In the genomic region with DNA sequence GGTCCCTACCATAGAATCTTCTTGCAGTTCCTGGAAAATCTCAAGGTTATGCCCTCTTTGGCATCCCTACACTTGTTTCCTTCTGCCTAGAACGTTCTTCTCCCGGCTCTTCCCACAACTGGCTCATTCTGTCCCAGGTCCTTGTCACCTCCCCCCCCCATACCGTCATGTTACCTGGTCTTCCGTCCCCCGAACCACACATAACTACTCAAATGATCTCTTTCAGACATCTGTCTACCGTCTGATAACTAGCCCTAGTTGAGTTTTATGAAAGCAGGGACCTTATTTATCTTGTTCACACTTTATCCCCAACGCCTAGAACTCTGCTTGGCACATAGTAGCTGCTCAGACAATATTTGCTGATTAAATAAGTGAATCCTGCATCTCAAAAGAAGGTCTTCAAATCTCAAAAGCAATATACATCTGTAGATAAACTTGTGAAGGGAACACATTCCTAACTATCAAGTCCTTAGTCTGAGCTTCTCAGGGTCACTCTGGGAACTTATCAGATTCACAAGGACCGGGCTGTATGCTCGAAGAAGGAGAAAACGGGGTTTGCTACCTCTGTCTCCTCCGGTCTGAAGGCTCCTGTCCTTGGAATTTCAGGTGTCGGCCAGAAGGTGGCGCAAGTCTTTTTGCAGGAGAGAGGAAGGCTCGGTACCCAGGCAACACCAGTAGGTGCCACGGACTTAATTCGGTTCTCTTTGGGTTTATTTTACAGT, we compare ENCODE assay signal across 8 cellular contexts. TPM values are rescaled to one million over a fixed set of nuclear protein-coding genes. Genes with fewer than 3 reads are reported as not detected.
DNase-seq lines count a peak whose midpoint lies in the region; ATAC-seq and TF ChIP-seq lines count a peak whose summit lies in the region.

No MANE protein-coding gene starts in this region.

- H3K4me3 ChIP-seq in adipocyte (ENCODE audit: low read length) (no peak overlapping the region), right atrium auricular region (no peak overlapping the region), gastrocnemius medialis (no peak overlapping the region)

- peak; percentile 61 to 70 for ATAC-seq in gastrocnemius medialis

- TF ChIP-seq POLR2A in gastrocnemius medialis (IDR thresholded peaks at IDR 0.05), result no peak

- TF ChIP-seq CTCF in right atrium auricular region (IDR thresholded peaks at IDR 0.05) (peak; percentile 68 to 90), gastrocnemius medialis (IDR thresholded peaks at IDR 0.05 in 4 of 5, conservative IDR thresholded peaks at IDR 0.05 in 1 of 5) (peak; percentile 55 to 68 (median 64))

- H3K9me3 ChIP-seq in adipocyte (ENCODE audit: control insufficient read depth, low read length), result no peaks in the 10 kb centered on the region
- no peaks in the 10 kb centered on the region for H3K9me3 ChIP-seq in right atrium auricular region
- H3K9me3 ChIP-seq in gastrocnemius medialis, result no peaks in the 10 kb centered on the region

- H3K36me3 ChIP-seq in adipocyte (ENCODE audit: control insufficient read depth, insufficient read depth, low read length, severe bottlenecking) (no peaks in the 10 kb centered on the region), right atrium auricular region (no peaks in the 10 kb centered on the region), gastrocnemius medialis (no peaks in the 10 kb centered on the region)

- H3K27ac ChIP-seq in right atrium auricular region (peak overlapping the region in 1 of 2 donors; percentile 45), gastrocnemius medialis (peak overlapping the region in 2 of 4 donors; percentile 2 to 13)

- peak overlapping the region; percentile 56 for H3K9ac ChIP-seq in adipocyte (ENCODE audit: low read length)

- in situ Hi-C loops in G401 (cut with HindIII; ENCODE audit: low sequenced_read_pairs) (no loop called here), gastrocnemius medialis (cut with MboI; ENCODE audit: low sequenced_read_pairs in 4 of 4) (loop anchor here in 1 of 4 donors (5.0 kb wide), 1 partner anchor 150 kb away; no protein-coding TSS in a partner anchor)

- intact Hi-C loops in gastrocnemius medialis (cut with DNase I; ENCODE audit: low total_unique reads), result loop anchor here (1.0 to 5.0 kb wide), 3 partner anchors 40 to 153 kb away; no protein-coding TSS in a partner anchor

- H3K4me1 ChIP-seq in adipocyte (ENCODE audit: control insufficient read depth, insufficient read depth, low read length) (peaks cover 11% of the 10 kb centered on the region), right atrium auricular region (peaks cover 0 to 20% of the 10 kb centered on the region in 2 donors), gastrocnemius medialis (peaks cover 5 to 6% of the 10 kb centered on the region in 2 donors)

- H3K27me3 ChIP-seq in adipocyte (replicated peaks; ENCODE audit: control insufficient read depth, insufficient read depth, low read length) (peaks cover 13% of the 10 kb centered on the region), right atrium auricular region (no peaks in the 10 kb centered on the region), gastrocnemius medialis (no peaks in the 10 kb centered on the region)

- DNase-seq in G401 (ENCODE audit: low spot score) (peak; percentile 72), H4 (ENCODE audit: low spot score) (peak; percentile 66), M059J (ENCODE audit: low read depth) (peak; percentile 69), SW 1271 (lab: John Stamatoyannopoulos, UW) (peak; percentile 54 to 71), adipocyte (ENCODE audit: low read depth) (peak; percentile 85), right atrium auricular region (ENCODE audit: low spot score) (peak; percentile 82), gastrocnemius medialis (peak; percentile 33 to 59), DMS79 treated with DMSO at 0.1 percent for 48 hours (lab: John Stamatoyannopoulos, UW) (no peak)

RNA-seq across cellular contexts. Expression of gene LCP2, which starts 30.0 kb away (rescaled TPM):
- total RNA-seq in G401 (2014; rRNA removed; shearing (Covaris generic)), result not detected in 2 replicates
- 0.68 and 2.7 TPM in 2 replicates for total RNA-seq in H4 (2014; rRNA removed; shearing (Covaris generic))
- 0.69 TPM in 1 of 2 replicates, not detected in the other for total RNA-seq in M059J (2014; rRNA removed; shearing (Covaris generic))
- total RNA-seq in right atrium auricular region (1 to 10 TPM; 3.9 to 6.5 TPM), gastrocnemius medialis (1 to 10 TPM; 1.9 to 3.2 (median 2.3) TPM)

RNA-seq across cellular contexts. Expression of gene C5orf58, which starts 34.8 kb away (rescaled TPM):
- not detected in 2 replicates for total RNA-seq in G401 (2014; rRNA removed; shearing (Covaris generic))
- not detected in 2 replicates for total RNA-seq in H4 (2014; rRNA removed; shearing (Covaris generic))
- total RNA-seq in M059J (2014; rRNA removed; shearing (Covaris generic)), result not detected in 2 replicates
- total RNA-seq in right atrium auricular region, result not detected
- not detected for total RNA-seq in gastrocnemius medialis
